1 cellular context compared by ENCODE assay signal in the genomic region with DNA sequence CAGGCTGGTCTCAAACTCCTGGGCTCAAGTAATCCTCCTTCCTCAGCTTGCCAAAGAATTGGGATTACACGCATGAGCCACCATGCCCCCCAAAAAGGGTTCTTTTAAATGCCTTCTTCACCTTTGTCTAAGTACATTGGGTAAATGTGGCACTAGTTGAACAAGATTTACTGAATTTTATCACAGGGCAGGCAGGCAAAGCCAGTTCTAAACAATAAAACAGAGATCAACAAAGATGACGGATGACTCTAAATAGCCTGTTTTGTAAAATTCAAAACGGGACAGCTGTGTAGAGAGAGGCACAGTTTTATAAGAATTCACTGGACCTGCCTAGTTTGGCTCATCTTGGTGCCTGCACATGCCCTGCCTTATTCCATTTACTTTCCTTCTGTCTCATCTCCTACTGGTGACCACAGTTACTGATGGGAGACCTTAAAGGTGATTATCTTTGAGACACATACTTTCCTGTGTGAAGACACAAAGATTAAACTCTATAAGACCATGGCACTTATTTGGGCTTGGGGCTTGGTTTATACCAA.
TF ChIP-seq lines count a peak whose summit lies in the region.

No MANE protein-coding gene starts in this region.

TF ChIP-seq in HepG2, 621 proteins besides CTCF, POLR2A, EP300 and RAD21 (continued from another document):
- TF ChIP-seq, protein P1, sequence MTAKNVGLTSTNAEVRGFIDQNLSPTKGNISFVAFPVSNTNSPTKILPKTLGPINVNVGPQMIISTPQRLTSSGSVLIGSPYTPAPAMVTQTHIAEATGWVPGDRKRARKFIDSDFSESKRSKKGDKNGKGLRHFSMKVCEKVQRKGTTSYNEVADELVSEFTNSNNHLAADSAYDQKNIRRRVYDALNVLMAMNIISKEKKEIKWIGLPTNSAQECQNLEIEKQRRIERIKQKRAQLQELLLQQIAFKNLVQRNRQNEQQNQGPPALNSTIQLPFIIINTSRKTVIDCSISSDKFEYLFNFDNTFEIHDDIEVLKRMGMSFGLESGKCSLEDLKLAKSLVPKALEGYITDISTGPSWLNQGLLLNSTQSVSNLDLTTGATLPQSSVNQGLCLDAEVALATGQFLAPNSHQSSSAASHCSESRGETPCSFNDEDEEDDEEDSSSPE (CRISPR knock-in tag; IDR thresholded peaks at IDR 0.05), result no peak
- TF ChIP-seq, protein P2, sequence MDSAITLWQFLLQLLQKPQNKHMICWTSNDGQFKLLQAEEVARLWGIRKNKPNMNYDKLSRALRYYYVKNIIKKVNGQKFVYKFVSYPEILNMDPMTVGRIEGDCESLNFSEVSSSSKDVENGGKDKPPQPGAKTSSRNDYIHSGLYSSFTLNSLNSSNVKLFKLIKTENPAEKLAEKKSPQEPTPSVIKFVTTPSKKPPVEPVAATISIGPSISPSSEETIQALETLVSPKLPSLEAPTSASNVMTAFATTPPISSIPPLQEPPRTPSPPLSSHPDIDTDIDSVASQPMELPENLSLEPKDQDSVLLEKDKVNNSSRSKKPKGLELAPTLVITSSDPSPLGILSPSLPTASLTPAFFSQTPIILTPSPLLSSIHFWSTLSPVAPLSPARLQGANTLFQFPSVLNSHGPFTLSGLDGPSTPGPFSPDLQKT (CRISPR knock-in tag; IDR thresholded peaks at IDR 0.05; ENCODE audit: borderline replicate concordance), result no peak
- TF ChIP-seq ZBTB3 (CRISPR knock-in tag; IDR thresholded peaks at IDR 0.05; ENCODE audit: borderline replicate concordance, low read depth), result no peak
- TF ChIP-seq MTA1 (CRISPR knock-in tag; IDR thresholded peaks at IDR 0.05; ENCODE audit: borderline replicate concordance), result no peak
- no peak for TF ChIP-seq JUNB (CRISPR knock-in tag; IDR thresholded peaks at IDR 0.05; ENCODE audit: borderline replicate concordance)
- no peak for TF ChIP-seq ZNF124 (CRISPR knock-in tag; IDR thresholded peaks at IDR 0.05)
- TF ChIP-seq, protein P3, sequence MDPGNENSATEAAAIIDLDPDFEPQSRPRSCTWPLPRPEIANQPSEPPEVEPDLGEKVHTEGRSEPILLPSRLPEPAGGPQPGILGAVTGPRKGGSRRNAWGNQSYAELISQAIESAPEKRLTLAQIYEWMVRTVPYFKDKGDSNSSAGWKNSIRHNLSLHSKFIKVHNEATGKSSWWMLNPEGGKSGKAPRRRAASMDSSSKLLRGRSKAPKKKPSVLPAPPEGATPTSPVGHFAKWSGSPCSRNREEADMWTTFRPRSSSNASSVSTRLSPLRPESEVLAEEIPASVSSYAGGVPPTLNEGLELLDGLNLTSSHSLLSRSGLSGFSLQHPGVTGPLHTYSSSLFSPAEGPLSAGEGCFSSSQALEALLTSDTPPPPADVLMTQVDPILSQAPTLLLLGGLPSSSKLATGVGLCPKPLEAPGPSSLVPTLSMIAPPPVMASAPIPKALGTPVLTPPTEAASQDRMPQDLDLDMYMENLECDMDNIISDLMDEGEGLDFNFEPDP (CRISPR knock-in tag; conservative IDR thresholded peaks at IDR 0.05), result no peak
